In genomic region chr3:111303760-111304159, GRCh38 we compare ENCODE assay signal across 19 cellular contexts.
DNase-seq lines count a peak whose midpoint lies in the region; ATAC-seq and TF ChIP-seq lines count a peak whose summit lies in the region.
"Had no signal": no experiment of that assay in that cellular context is flagged by ENCODE, and none has a peak within 500 bp of the region (broad histone marks: within the 10 kb centered on the region; RNA-seq: fewer than 3 reads in every experiment).

No MANE protein-coding gene starts in this region.

- no peak for ATAC-seq in GM21528 (IDR thresholded peaks at IDR 0.05; ENCODE audit: low FRiP score, unreplicated experiment)
- ATAC-seq: activated CD4-positive, alpha-beta T cell treated with anti-CD3 and anti-CD28 coated beads for 36 hours; heart right ventricle had no signal

- H3K4me3 ChIP-seq in epithelial cell of esophagus (ENCODE audit: low read length) (no peak overlapping the region), skeletal muscle cell (ENCODE audit: low read depth, low read length) (no peak overlapping the region)
- H3K4me3 ChIP-seq: heart right ventricle, lung had no signal

- TF ChIP-seq CTCF in epithelial cell of esophagus (IDR thresholded peaks at IDR 0.05; ENCODE audit: insufficient read depth, low read depth, low read length, missing control alignments) = no peak

- peak; percentile 58 for DNase-seq in EL
- DNase-seq in LHCN-M2 (ENCODE audit: low read depth) = peak; percentile 31
- peak; percentile 17 for DNase-seq in epithelial cell of esophagus (ENCODE audit: low read depth)
- peak; percentile 60 for DNase-seq in skeletal muscle cell (ENCODE audit: low read depth)
- no peak for DNase-seq in HUDEP-2 (lab: John Stamatoyannopoulos, UW; ENCODE audit: unreplicated experiment in 76 of 76)
- DNase-seq in SW480 (ENCODE audit: low spot score) = no peak
- DNase-seq: activated CD4-positive, alpha-beta T cell treated with anti-CD3 and anti-CD28 coated beads for 36 hours; activated effector memory CD4-positive, alpha-beta T cell treated with Interleukin-2 at 50 U/mL for 16 hours; activated naive CD8-positive, alpha-beta T cell treated with anti-CD3 and anti-CD28 coated beads for 36 hours; Calu3; heart right ventricle; NCI-H1417 treated with DMSO at 0.1 percent for 48 hours; NCI-H2081; NCI-H2227 treated with DMSO at 0.1 percent for 48 hours; NCI-H748 treated with DMSO at 0.1 percent for 48 hours; nephron progenitor cell; stimulated activated CD4-positive, alpha-beta T cell treated with anti-CD3 and anti-CD28 coated beads, Interleukin-4, amount 100 ng/mL, for 1 hour had no signal

Comparison
In these comparisons a context has a peak if more than half of its experiments do, and no peak if none do; other contexts are left out.
1. DNase-seq: peak in EL (single experiment), LHCN-M2 (single experiment), epithelial cell of esophagus (single experiment) and skeletal muscle cell (single experiment); none in HUDEP-2 (0 of 76) and SW480 (single experiment).